ENCODE assay signal across 9 cellular contexts in the genomic region with DNA sequence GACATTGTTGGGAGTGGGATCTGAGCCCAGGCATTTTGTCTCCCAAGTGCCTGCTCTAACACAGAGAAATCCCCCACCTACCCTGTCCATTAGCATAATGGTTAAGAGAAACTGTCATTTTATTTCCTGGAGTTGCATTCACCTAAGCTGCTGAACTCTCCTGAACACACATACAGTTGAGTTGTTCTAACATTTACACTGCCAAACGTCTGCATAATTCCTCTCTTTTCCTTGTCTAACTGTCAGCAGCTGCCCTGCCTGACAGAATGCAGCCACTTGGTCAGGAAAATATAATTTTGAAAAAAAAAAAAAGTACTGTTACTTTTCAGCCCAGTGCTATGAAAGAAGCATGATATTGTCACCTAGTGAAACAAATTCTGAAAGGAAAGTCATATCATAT.
"Had no signal": no experiment of that assay in that cellular context is flagged by ENCODE, and none has a peak within 500 bp of the region (broad histone marks: within the 10 kb centered on the region; RNA-seq: fewer than 3 reads in every experiment).

No MANE protein-coding gene starts in this region.

- H3K9ac ChIP-seq: GM23248 had no signal

- H3K9me3 ChIP-seq: HAP-1 had no signal

- H3K27ac ChIP-seq: GM23248 had no signal

- H3K4me2 ChIP-seq: GM23338 had no signal

- H3K36me3 ChIP-seq: HAP-1 had no signal

- ATAC-seq: GM23338, HCT116 had no signal

- H3K4me1 ChIP-seq: HAP-1 had no signal

- H2AFZ ChIP-seq: GM23248, GM23338 had no signal

- DNase-seq: GM23248, GOT3, H7, H9, HCEC 1CT, HFFc6 had no signal

- H3K4me3 ChIP-seq: GM23248, GM23338, HAP-1 had no signal
